In genomic region chr14:103255555-103255954, GRCh38 we compare ENCODE assay signal across 31 cellular contexts.
"Had no signal": no experiment of that assay in that cellular context is flagged by ENCODE, and none has a peak within 500 bp of the region (broad histone marks: within the 10 kb centered on the region; RNA-seq: fewer than 3 reads in every experiment).

No MANE protein-coding gene starts in this region.

- H3K4me1 Mint-ChIP-seq: activated naive CD4-positive, alpha-beta T cell treated with anti-CD3 and anti-CD28 coated beads, Interleukin-2, amount 10 ng/mL, durations not matched to agents 7 days and 5 days had no signal

- H3K36me3 Mint-ChIP-seq: activated naive CD4-positive, alpha-beta T cell treated with anti-CD3 and anti-CD28 coated beads, Interleukin-2, amount 10 ng/mL, durations not matched to agents 7 days and 5 days; activated naive CD8-positive, alpha-beta T cell; brain had no signal

- H3K27ac ChIP-seq: RWPE1, SK-N-MC had no signal

- DNase-seq: activated CD4-positive, alpha-beta T cell treated with anti-CD3 and anti-CD28 coated beads for 36 hours; activated CD4-positive, alpha-beta T cell treated with anti-CD3 and anti-CD28 coated beads, Interleukin-2, amount 10 ng/mL, durations not matched to agents 7 days and 5 days; activated CD4-positive, alpha-beta T cell treated with anti-CD3 and anti-CD28 coated beads, Interleukin-2, amount 50 U/mL, for 48 hours; activated CD8-positive, alpha-beta memory T cell treated with anti-CD3 and anti-CD28 coated beads, Interleukin-2, amount 50 U/mL, for 48 hours; activated CD8-positive, alpha-beta T cell treated with anti-CD3 and anti-CD28 coated beads, Interleukin-2, amount 10 ng/mL, durations not matched to agents 7 days and 5 days; activated effector memory CD4-positive, alpha-beta T cell treated with Interleukin-2 at 50 U/mL for 16 hours; activated naive CD4-positive, alpha-beta T cell treated with anti-CD3 and anti-CD28 coated beads, Interleukin-2, amount 10 ng/mL, durations not matched to agents 7 days and 5 days; activated naive CD8-positive, alpha-beta T cell treated with anti-CD3 and anti-CD28 coated beads, Interleukin-2, amount 50 U/mL, for 24 hours; activated T-cell treated with anti-CD3 and anti-CD28 coated beads, Interleukin-2, amount 50 U/mL, for 48 hours; anterior cingulate cortex; caudate nucleus; Karpas-422; KBM-7; NCI-H1048; NCI-H1105 treated with DMSO at 0.1 percent for 48 hours; NCI-H1436; NCI-H1694; NCI-H1930; NCI-H2081 treated with DMSO at 0.1 percent for 48 hours; NCI-H226; NCI-H524 treated with DMSO at 0.1 percent for 48 hours; NCI-H748 treated with DMSO at 0.1 percent for 48 hours; NK-92 treated with Interleukin-12 subunit alpha and Interleukin-12 subunit beta, amount 100 ng/mL, for 24 hours; PC-3; Right ventricle myocardium superior; T1000 had no signal

- H3K4me3 Mint-ChIP-seq: activated CD4-positive, alpha-beta T cell treated with anti-CD3 and anti-CD28 coated beads for 36 hours; activated CD4-positive, alpha-beta T cell treated with anti-CD3 and anti-CD28 coated beads, Interleukin-2, amount 10 ng/mL, durations not matched to agents 7 days and 5 days; activated CD8-positive, alpha-beta T cell treated with anti-CD3 and anti-CD28 coated beads, Interleukin-2, amount 10 ng/mL, durations not matched to agents 7 days and 5 days; activated naive CD4-positive, alpha-beta T cell treated with anti-CD3 and anti-CD28 coated beads, Interleukin-2, amount 10 ng/mL, durations not matched to agents 7 days and 5 days; activated naive CD8-positive, alpha-beta T cell; activated naive CD8-positive, alpha-beta T cell treated with anti-CD3 and anti-CD28 coated beads, Interleukin-2, amount 50 U/mL, for 24 hours; brain had no signal

- H3K9me3 Mint-ChIP-seq: activated CD4-positive, alpha-beta T cell treated with anti-CD3 and anti-CD28 coated beads, Interleukin-2, amount 10 ng/mL, durations not matched to agents 7 days and 5 days; activated naive CD4-positive, alpha-beta T cell treated with anti-CD3 and anti-CD28 coated beads, Interleukin-2, amount 10 ng/mL, durations not matched to agents 7 days and 5 days; activated naive CD8-positive, alpha-beta T cell treated with anti-CD3 and anti-CD28 coated beads, Interleukin-2, amount 50 U/mL, for 24 hours had no signal

- ATAC-seq: activated CD4-positive, alpha-beta T cell treated with anti-CD3 and anti-CD28 coated beads for 36 hours; activated CD4-positive, CD25-positive, alpha-beta regulatory T cell treated with anti-CD3 and anti-CD28 coated beads, Interleukin-2, amount 50 U/mL, for 24 hours; activated CD8-positive, alpha-beta T cell treated with anti-CD3 and anti-CD28 coated beads, Interleukin-2, amount 10 ng/mL, durations not matched to agents 7 days and 5 days; activated naive CD8-positive, alpha-beta T cell treated with anti-CD3 and anti-CD28 coated beads, Interleukin-2, amount 50 U/mL, for 24 hours; PC-3 had no signal

- H3K27ac Mint-ChIP-seq: activated CD4-positive, alpha-beta T cell treated with anti-CD3 and anti-CD28 coated beads for 36 hours; activated CD4-positive, alpha-beta T cell treated with anti-CD3 and anti-CD28 coated beads, Interleukin-2, amount 10 ng/mL, durations not matched to agents 7 days and 5 days; activated CD8-positive, alpha-beta T cell treated with anti-CD3 and anti-CD28 coated beads, Interleukin-2, amount 10 ng/mL, durations not matched to agents 7 days and 5 days; activated naive CD4-positive, alpha-beta T cell treated with anti-CD3 and anti-CD28 coated beads, Interleukin-2, amount 10 ng/mL, durations not matched to agents 7 days and 5 days; activated naive CD8-positive, alpha-beta T cell; activated naive CD8-positive, alpha-beta T cell treated with anti-CD3 and anti-CD28 coated beads, Interleukin-2, amount 50 U/mL, for 24 hours; brain had no signal

- H3K4me3 ChIP-seq: SK-N-MC had no signal
